In the genomic region with DNA sequence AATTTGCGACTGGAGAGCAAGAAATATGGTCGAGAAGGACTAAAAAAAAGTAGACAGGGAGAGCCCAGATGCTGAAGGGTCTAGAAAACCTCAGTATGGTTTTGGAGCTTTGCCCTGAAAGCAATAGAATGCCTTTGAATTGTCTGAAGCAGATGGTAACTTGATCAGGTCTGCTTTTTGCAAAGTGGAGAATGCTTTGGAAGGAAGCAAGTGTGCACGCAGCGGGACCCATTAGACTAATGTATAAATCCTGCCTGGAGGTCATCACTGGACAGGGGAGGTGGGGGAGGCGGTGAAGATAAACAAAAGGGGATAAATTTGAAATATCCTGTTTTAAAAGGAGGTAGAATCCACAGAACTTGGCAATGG, we compare ENCODE assay signal across 8 cellular contexts. TPM values are rescaled to one million over a fixed set of nuclear protein-coding genes. Genes with fewer than 3 reads are reported as not detected.
DNase-seq lines count a peak whose midpoint lies in the region; ATAC-seq and TF ChIP-seq lines count a peak whose summit lies in the region.

No MANE protein-coding gene starts in this region.

- H3K27me3 ChIP-seq in ovary = no peaks in the 10 kb centered on the region

- H3K36me3 ChIP-seq in ovary = no peaks in the 10 kb centered on the region

- no peaks in the 10 kb centered on the region for H3K9me3 ChIP-seq in ovary

- no peak for TF ChIP-seq POLR2A in ovary (IDR thresholded peaks at IDR 0.05)

- H3K27ac Mint-ChIP-seq in activated T-cell treated with anti-CD3 and anti-CD28 coated beads, Interleukin-2, amount 50 U/mL, for 72 hours = peak overlapping the region; percentile 82

- DNase-seq in activated T-cell treated with anti-CD3 and anti-CD28 coated beads, Interleukin-2, amount 50 U/mL, for 72 hours = no peak
- DNase-seq in activated T-cell treated with anti-CD3 and anti-CD28 coated beads for 4 hours (no peak), RKO (ENCODE audit: low spot score) (peak; percentile 39), epithelial cell of proximal tubule (ENCODE audit: low read depth) (no peak), ovary (no peak), germinal center (ENCODE audit: low spot score) (no peak)

- whole genome bisulfite sequencing in ovary, 3 donors = 7 to 15% (median 11%) methylated on average over 5 of the region's 5 CpGs

- H3K27ac ChIP-seq in ovary = peak overlapping the region; percentile 28 to 79

- H3K4me3 ChIP-seq in epithelial cell of proximal tubule (ENCODE audit: low read depth, low read length) = peak overlapping the region; percentile 88
- peak overlapping the region; percentile 47 for H3K4me3 ChIP-seq in ovary

- peaks cover 2 to 6% of the 10 kb centered on the region in 2 donors for H3K36me3 Mint-ChIP-seq in activated T-cell treated with anti-CD3 and anti-CD28 coated beads, Interleukin-2, amount 50 U/mL, for 72 hours (ENCODE audit: insufficient read depth in 2 of 2)

- H3K9me3 Mint-ChIP-seq in activated T-cell treated with anti-CD3 and anti-CD28 coated beads, Interleukin-2, amount 50 U/mL, for 72 hours = no peaks in the 10 kb centered on the region

- peaks cover 44% of the 10 kb centered on the region for H3K4me1 Mint-ChIP-seq in activated T-cell treated with anti-CD3 and anti-CD28 coated beads, Interleukin-2, amount 50 U/mL, for 72 hours (ENCODE audit: low read depth)

- no peaks in the 10 kb centered on the region for H3K27me3 Mint-ChIP-seq in activated T-cell treated with anti-CD3 and anti-CD28 coated beads, Interleukin-2, amount 50 U/mL, for 72 hours (ENCODE audit: low read depth)

- intact Hi-C loops in ovary (cut with DNase I) = no loop called here

- ATAC-seq in activated T-cell treated with anti-CD3 and anti-CD28 coated beads, Interleukin-2, amount 50 U/mL, for 72 hours (replicated peaks in 1 of 2) = no peak
- ATAC-seq in GM21619 (IDR thresholded peaks at IDR 0.05; ENCODE audit: unreplicated experiment) (no peak), GM21717 (IDR thresholded peaks at IDR 0.05; ENCODE audit: unreplicated experiment) (no peak)

- peak overlapping the region; percentile 94 for H3K4me3 Mint-ChIP-seq in activated T-cell treated with anti-CD3 and anti-CD28 coated beads, Interleukin-2, amount 50 U/mL, for 72 hours

- TF ChIP-seq EP300 in ovary (IDR thresholded peaks at IDR 0.05) = no peak

- TF ChIP-seq CTCF in epithelial cell of proximal tubule (conservative IDR thresholded peaks at IDR 0.05; ENCODE audit: low read depth, low read length) = no peak
- no peak for TF ChIP-seq CTCF in ovary (IDR thresholded peaks at IDR 0.05)

- H3K4me1 ChIP-seq in ovary (ENCODE audit: insufficient read depth) = peaks cover 10% of the 10 kb centered on the region

RNA-seq across cellular contexts. Expression of gene HINFP, which starts 0.8 kb away (rescaled TPM):
- total RNA-seq in activated T-cell treated with anti-CD3 and anti-CD28 coated beads, Interleukin-2, amount 50 U/mL, for 72 hours = 10 to 100 TPM; 31.9 to 34.1 TPM
- total RNA-seq in epithelial cell of proximal tubule (11.9 and 13.7 TPM in 2 replicates), ovary (10 to 100 TPM; 15.2 to 27.9 (median 22.8) TPM)
- polyA plus RNA-seq in ovary = 10 to 100 TPM; 17.5 to 20.4 TPM

RNA-seq across cellular contexts. Expression of gene C2CD2L, which starts 13.5 kb away (rescaled TPM):
- 10 to 100 TPM; 21.0 to 21.1 TPM for total RNA-seq in activated T-cell treated with anti-CD3 and anti-CD28 coated beads, Interleukin-2, amount 50 U/mL, for 72 hours
- total RNA-seq in epithelial cell of proximal tubule (6.1 and 8.2 TPM in 2 replicates), ovary (10 to 100 TPM in 1 of 7 donors, 1 to 10 TPM in 6; 4.4 to 13.6 (median 8.8) TPM)
- polyA plus RNA-seq in ovary = 1 to 10 TPM; 2.8 to 5.5 TPM

RNA-seq across cellular contexts. Expression of gene DPAGT1, which starts 19.0 kb away (rescaled TPM):
- total RNA-seq in activated T-cell treated with anti-CD3 and anti-CD28 coated beads, Interleukin-2, amount 50 U/mL, for 72 hours = 10 to 100 TPM; 63.8 to 81.9 TPM
- total RNA-seq in epithelial cell of proximal tubule (24.8 and 32.3 TPM in 2 replicates), ovary (10 to 100 TPM; 14.1 to 31.3 (median 24.4) TPM)
- 10 to 100 TPM; 18.3 to 61.4 TPM for polyA plus RNA-seq in ovary

RNA-seq across cellular contexts. Expression of gene ABCG4, which starts 28.2 kb away (rescaled TPM):
- total RNA-seq in activated T-cell treated with anti-CD3 and anti-CD28 coated beads, Interleukin-2, amount 50 U/mL, for 72 hours = under 1 TPM; 0.09 to 0.24 TPM
- total RNA-seq in epithelial cell of proximal tubule (under 0.01 TPM in 1 of 2 replicates, not detected in the other), ovary (under 1 TPM in 4 of 7 donors, not detected in 3; 0.10 to 0.80 (median 0.32) TPM)
- 1 to 10 TPM in 1 of 2 donors, under 1 TPM in 1; 0.06 to 1.3 TPM for polyA plus RNA-seq in ovary

RNA-seq across cellular contexts. Expression of gene HMBS, which starts 35.9 kb away (rescaled TPM):
- total RNA-seq in activated T-cell treated with anti-CD3 and anti-CD28 coated beads, Interleukin-2, amount 50 U/mL, for 72 hours = 10 to 100 TPM; 31.6 to 42.5 TPM
- total RNA-seq in epithelial cell of proximal tubule (17.0 and 37.1 TPM in 2 replicates), ovary (10 to 100 TPM in 2 of 7 donors, 1 to 10 TPM in 5; 1.1 to 19.4 (median 8.7) TPM)
- 1 to 10 TPM; 4.6 to 7.6 TPM for polyA plus RNA-seq in ovary
